8 cellular contexts compared by ENCODE assay signal in the genomic region with DNA sequence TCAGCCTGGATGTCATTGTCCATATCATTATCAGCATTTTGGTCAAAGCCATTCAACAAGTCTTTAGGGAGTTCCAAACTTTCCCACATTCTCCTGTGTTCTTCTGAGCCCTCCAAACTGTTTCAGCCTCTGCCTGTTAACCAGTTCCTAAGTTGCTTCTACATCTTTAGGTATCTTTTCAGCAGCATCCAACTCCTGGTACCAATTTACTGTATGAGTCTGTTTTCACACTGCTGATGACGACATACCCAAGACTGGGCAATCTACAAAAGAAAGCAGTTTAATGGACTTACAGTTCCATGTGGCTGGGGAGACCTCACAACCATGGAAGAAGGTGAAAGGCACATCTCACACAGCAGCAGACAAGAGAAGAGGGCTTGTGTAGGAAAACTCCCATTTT.
"Had no signal": no experiment of that assay in that cellular context is flagged by ENCODE, and none has a peak within 500 bp of the region (broad histone marks: within the 10 kb centered on the region; RNA-seq: fewer than 3 reads in every experiment).

No MANE protein-coding gene starts in this region.

- H2AFZ ChIP-seq: GM23248 had no signal

- H3K27ac Mint-ChIP-seq: IgD-negative memory B cell had no signal

- H3K4me3 ChIP-seq: GM23248, HAP-1 had no signal

- ATAC-seq: HCT116 had no signal

- H3K27me3 Mint-ChIP-seq: IgD-negative memory B cell had no signal

- H3K27ac ChIP-seq: GM23248, HL-60 had no signal

- H3K9ac ChIP-seq: GM23248 had no signal

- H3K4me3 Mint-ChIP-seq: IgD-negative memory B cell had no signal

- DNase-seq: GM23248, GOT3, H7, KG1 had no signal

- H3K36me3 Mint-ChIP-seq: IgD-negative memory B cell had no signal
